Comparison of ENCODE assay signal across 9 cellular contexts in the genomic region with DNA sequence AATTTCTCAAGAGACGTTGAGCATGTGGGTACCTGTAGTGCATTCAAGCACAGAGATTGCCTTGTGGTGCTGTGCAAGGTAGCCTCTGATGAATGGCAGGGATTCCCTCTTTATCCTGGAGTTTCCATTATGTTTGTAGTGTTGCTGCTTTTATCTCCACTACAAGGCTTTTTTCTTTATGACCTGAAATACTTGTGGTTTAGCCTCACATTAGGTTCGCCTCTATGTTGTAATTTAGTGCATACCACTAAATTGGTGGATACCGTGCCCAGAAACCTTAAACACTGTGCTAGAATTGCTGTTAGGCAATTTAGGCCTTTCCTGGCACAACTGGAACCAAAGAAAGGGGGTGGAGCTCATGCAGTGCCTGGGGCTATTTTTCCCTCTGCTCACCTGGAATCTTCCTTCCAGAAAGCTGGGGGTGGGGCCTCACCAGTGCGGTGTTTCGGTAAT.
DNase-seq lines count a peak whose midpoint lies in the region; ATAC-seq, FAIRE-seq and TF ChIP-seq lines count a peak whose summit lies in the region.
"Had no signal": no experiment of that assay in that cellular context is flagged by ENCODE, and none has a peak within 500 bp of the region (broad histone marks: within the 10 kb centered on the region; RNA-seq: fewer than 3 reads in every experiment).

No MANE protein-coding gene starts in this region.

- no peaks in the 10 kb centered on the region for H3K9me3 ChIP-seq in adrenal gland (replicated peaks in 1 of 3)

- CTCF ChIA-PET in AG04449 (lab: Yijun Ruan, JAX) = interaction anchor here (1.0 to 2.5 kb wide), 7 partner anchors 10 to 107 kb away, joined by 3 to 28 read pairs (median 10); partner anchors contain the start of genes HINT3 and NCOA7
- CTCF ChIA-PET in RWPE1 (lab: Yijun Ruan, JAX) = interaction anchor here (0.6 kb wide), 3 partner anchors 8 to 71 kb away, joined by 3 to 4 read pairs (median 4); no protein-coding TSS in a partner anchor

- H3K27me3 ChIP-seq in adrenal gland = no peaks in the 10 kb centered on the region

- H3K4me3 ChIP-seq in AG04449 (ENCODE audit: low read depth, low read length) (no peak overlapping the region), adrenal gland (no peak overlapping the region)

- H3K36me3 ChIP-seq in adrenal gland (replicated peaks in 1 of 2) = no peaks in the 10 kb centered on the region

- no peak for FAIRE-seq in HTR-8/SVneo (lab: Jason Lieb, UNC)

- WGBS in adrenal gland, 4 donors = 83 to 90% (median 86%) methylated on average over 5 of the region's 5 CpGs

- peak; percentile 41 for DNase-seq in AG04449 (ENCODE audit: low read depth, low spot score)
- peak; percentile 34 for DNase-seq in HTR-8/SVneo (ENCODE audit: insufficient read length, low spot score)
- peak; percentile 91 for DNase-seq in RWPE1 (ENCODE audit: low spot score)
- peak; percentile 30 for DNase-seq in iPS DF 19.7 (ENCODE audit: low read depth, low spot score)
- no peak for DNase-seq in cerebellar cortex (ENCODE audit: low spot score)
- no peak for DNase-seq in adrenal gland
- DNase-seq: CD4-positive, alpha-beta T cell had no signal

- TF ChIP-seq CTCF in AG04449 (IDR thresholded peaks at IDR 0.05; ENCODE audit: insufficient read depth, low read length, missing control alignments) (no peak), RWPE1 (conservative IDR thresholded peaks at IDR 0.05; ENCODE audit: low read depth) (no peak), adrenal gland (IDR thresholded peaks at IDR 0.05) (no peak)

- POLR2A ChIA-PET in AG04449 (lab: Yijun Ruan, JAX) = no interaction called here
- POLR2A ChIA-PET in RWPE1 (lab: Yijun Ruan, JAX; ENCODE audit: low non-redundant PET) = no interaction called here

- intact Hi-C loops in adrenal gland (cut with DNase I) = no loop called here

- ATAC-seq in GM18511 (IDR thresholded peaks at IDR 0.05; ENCODE audit: unreplicated experiment) (no peak), GM18498 (IDR thresholded peaks at IDR 0.05; ENCODE audit: unreplicated experiment) (no peak)

- H3K27ac ChIP-seq in RWPE1 = peak overlapping the region; percentile 53; the same call in 1 of the 2 replicates
- H3K27ac ChIP-seq in adrenal gland = peak overlapping the region in 1 of 5 donors; percentile 29

- no peak for TF ChIP-seq POLR2A in adrenal gland (IDR thresholded peaks at IDR 0.05)

- H3K4me1 ChIP-seq in adrenal gland (replicated peaks in 1 of 2) = peaks cover 10 to 26% of the 10 kb centered on the region in 2 donors

Comparison
In these comparisons a context has a peak if more than half of its experiments do, and no peak if none do; other contexts are left out.
1. DNase-seq: peak in AG04449 (single experiment), HTR-8/SVneo (single experiment), RWPE1 (single experiment) and iPS DF 19.7 (single experiment); none in cerebellar cortex (single experiment) and adrenal gland (0 of 7).